ENCODE assay signal across 8 cellular contexts in genomic region chr11:61129608-61130523, GRCh38. TPM values are rescaled to one million over a fixed set of nuclear protein-coding genes. Genes with fewer than 3 reads are reported as not detected.
DNase-seq lines count a peak whose midpoint lies in the region; ATAC-seq and TF ChIP-seq lines count a peak whose summit lies in the region.

No MANE protein-coding gene starts in this region.

- H3F3A ChIP-seq in smooth muscle cell (ENCODE audit: low read depth), result peaks cover 14% of the 10 kb centered on the region

- no peaks in the 10 kb centered on the region for H3K36me3 ChIP-seq in SJCRH30
- H3K36me3 ChIP-seq in smooth muscle cell (ENCODE audit: low read depth), result no peaks in the 10 kb centered on the region

- H3K27me3 ChIP-seq in SJCRH30, result no peaks in the 10 kb centered on the region
- no peaks in the 10 kb centered on the region for H3K27me3 ChIP-seq in smooth muscle cell (ENCODE audit: low read depth)

- peak overlapping the region; percentile 64 for H3K4me2 ChIP-seq in smooth muscle cell

- H2AFZ ChIP-seq in smooth muscle cell (ENCODE audit: low read depth), result no peak overlapping the region

- DNase-seq in SJCRH30, result peak; percentile 83 to 93
- DNase-seq in astrocyte of the cerebellum (ENCODE audit: low read depth), result peak; percentile 75
- peak; percentile 86 for DNase-seq in iPS DF 4.7 (ENCODE audit: extremely low read depth, low spot score)
- DNase-seq in smooth muscle cell (lab: John Stamatoyannopoulos, UW; ENCODE audit: unreplicated experiment), result no peak
- DNase-seq in amniotic stem cell (lab: John Stamatoyannopoulos, UW), result no peak
- DNase-seq in T1000 (lab: John Stamatoyannopoulos, UW), result no peak

- no peak overlapping the region for H3K4me3 ChIP-seq in GM12875 (ENCODE audit: low read depth, low read length)
- no peak overlapping the region for H3K4me3 ChIP-seq in SJCRH30
- H3K4me3 ChIP-seq in astrocyte of the cerebellum (ENCODE audit: low read depth, low read length), result no peak overlapping the region
- peak overlapping the region; percentile 8 for H3K4me3 ChIP-seq in smooth muscle cell

- H3K4me1 ChIP-seq in SJCRH30, result peaks cover 38% of the 10 kb centered on the region
- H3K4me1 ChIP-seq in smooth muscle cell (ENCODE audit: low read depth), result no peaks in the 10 kb centered on the region

- TF ChIP-seq CTCF in GM12875 (IDR thresholded peaks at IDR 0.05; ENCODE audit: borderline replicate concordance, insufficient read depth, low read depth, low read length) (peak; percentile 100), astrocyte of the cerebellum (IDR thresholded peaks at IDR 0.05; ENCODE audit: low read depth, low read length, missing control alignments) (peak; percentile 100), smooth muscle cell (IDR thresholded peaks at IDR 0.05; ENCODE audit: borderline replicate concordance, insufficient read depth, poor library complexity, severe bottlenecking) (peak; percentile 98)

- H3K9me3 ChIP-seq in SJCRH30 (replicated peaks) (no peaks in the 10 kb centered on the region), smooth muscle cell (replicated peaks; ENCODE audit: low read depth) (no peaks in the 10 kb centered on the region)

- 36% methylated on average over 35 of the region's 35 CpGs for WGBS in smooth muscle cell (ENCODE audit: low lambda C conversion rate)

- no peak overlapping the region for H3K9ac ChIP-seq in smooth muscle cell (ENCODE audit: low read depth)

- in situ Hi-C loops in astrocyte of the cerebellum (cut with HindIII; ENCODE audit: low sequenced_read_pairs), result loop anchor here (5.0 kb wide), 1 partner anchor 208 kb away; the partner anchor contains the start of gene TMEM132A

- peak; percentile 86 for ATAC-seq in HG02798 (IDR thresholded peaks at IDR 0.05; ENCODE audit: poor library complexity, unreplicated experiment)

- H4K20me1 ChIP-seq in smooth muscle cell (ENCODE audit: low read depth), result peaks cover 16% of the 10 kb centered on the region

- H3K27ac ChIP-seq in SJCRH30 (peak overlapping the region; percentile 94), smooth muscle cell (ENCODE audit: low read depth) (peak overlapping the region; percentile 55)

- no peaks in the 10 kb centered on the region for H3K79me2 ChIP-seq in smooth muscle cell (ENCODE audit: low read depth)

RNA-seq across cellular contexts. Expression of gene CD5, which starts 27.6 kb away (rescaled TPM):
- 0.04 TPM in 1 of 2 replicates, not detected in the other for total RNA-seq in SJCRH30 (2014; rRNA removed; shearing (Covaris generic))
- total RNA-seq in smooth muscle cell, result not detected in 2 replicates
- polyA plus RNA-seq in smooth muscle cell, result 0.10 and 0.72 TPM in 2 replicates

RNA-seq across cellular contexts. Expression of gene VPS37C, which starts 31.4 kb away (rescaled TPM):
- total RNA-seq in SJCRH30 (2014; rRNA removed; shearing (Covaris generic)), result 11.6 and 12.1 TPM in 2 replicates
- total RNA-seq in smooth muscle cell, result 8.8 and 13.6 TPM in 2 replicates
- 15.4 and 22.4 TPM in 2 replicates for polyA plus RNA-seq in smooth muscle cell

Comparison
In these comparisons a context has a peak if more than half of its experiments do, and no peak if none do; other contexts are left out.
1. DNase-seq: peak in SJCRH30 (2 of 2), astrocyte of the cerebellum (single experiment) and iPS DF 4.7 (single experiment); none in smooth muscle cell (single experiment), amniotic stem cell (single experiment) and T1000 (single experiment).
2. Peak in every context shown above with its lines, with median percentiles within 50 percentile points of each other: CTCF ChIP-seq.